ENCODE assay signal across 31 cellular contexts in the genomic region with DNA sequence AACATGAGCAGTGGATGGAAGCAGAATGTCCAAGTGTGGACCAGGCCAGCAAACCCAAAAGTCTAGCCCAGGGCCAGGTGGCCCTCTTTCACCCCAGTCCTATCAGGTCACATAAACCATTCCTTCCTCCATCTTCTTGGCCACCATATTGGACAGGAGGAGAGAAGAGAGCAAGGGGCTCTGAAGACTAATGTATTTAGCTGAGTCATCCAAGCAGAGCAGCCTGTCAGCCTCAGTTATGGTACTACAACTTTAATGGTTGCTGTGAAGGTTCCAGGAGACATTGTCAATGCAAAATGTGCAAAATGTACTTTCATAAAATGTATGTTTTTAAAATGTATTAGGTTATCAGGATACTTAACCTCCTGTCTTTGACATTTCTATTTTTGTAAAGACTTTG.
"Had no signal": no experiment of that assay in that cellular context is flagged by ENCODE, and none has a peak within 500 bp of the region (broad histone marks: within the 10 kb centered on the region; RNA-seq: fewer than 3 reads in every experiment).

No MANE protein-coding gene starts in this region.

- H2AFZ ChIP-seq: neural progenitor cell, parathyroid adenoma had no signal

- H3K4me2 ChIP-seq: neural progenitor cell, smooth muscle cell had no signal

- H3K79me2 ChIP-seq: parathyroid adenoma had no signal

- H3K36me3 Mint-ChIP-seq: naive B cell; natural killer cell treated with Interleukin-12 subunit alpha and Interleukin-12 subunit beta and Interleukin-15 and Interleukin-18, amount 100 ng/mL, for 72 hours; neural progenitor cell; stimulated activated naive B cell treated with anti-CD40 and anti-IgM and Interleukin-4, amounts not matched to agents 10 μg/mL and 1 μg/mL and 100 μg/mL, for 72 hours had no signal

- FAIRE-seq: urothelium cell line had no signal

- H3K36me3 ChIP-seq: neural progenitor cell, ovary, spleen, stomach, thoracic aorta, thyroid gland, tibial nerve, upper lobe of left lung, vagina had no signal

- H3K9ac ChIP-seq: neural progenitor cell, parathyroid adenoma had no signal

- H3K27me3 ChIP-seq: neural progenitor cell, ovary, spleen, stomach, thyroid gland, tibial nerve, upper lobe of left lung, vagina had no signal

- H3K27ac ChIP-seq: neural progenitor cell, ovary, parathyroid adenoma, psoas muscle, skin epidermis, spleen, stomach, thoracic aorta, thyroid gland, tibial nerve, upper lobe of left lung, vagina had no signal

- H3K27ac Mint-ChIP-seq: naive B cell; naive thymus-derived CD8-positive, alpha-beta T cell; natural killer cell treated with Interleukin-12 subunit alpha and Interleukin-12 subunit beta and Interleukin-15 and Interleukin-18, amount 100 ng/mL, for 72 hours; neural progenitor cell; progenitor cell of endocrine pancreas; stimulated activated naive B cell treated with anti-CD40 and anti-IgM and Interleukin-4, amounts not matched to agents 10 μg/mL and 1 μg/mL and 100 μg/mL, for 72 hours; stimulated activated naive CD8-positive, alpha-beta T cell treated with anti-CD3 and anti-CD28 coated beads, Interleukin-15, Interleukin-2, amounts not matched to agents 100 ng/mL and 50 ng/mL, for 24 hours had no signal

- H3K9me3 ChIP-seq: ovary, psoas muscle, thoracic aorta, thyroid gland, upper lobe of left lung, vagina had no signal

- ATAC-seq: naive thymus-derived CD8-positive, alpha-beta T cell; natural killer cell treated with Interleukin-12 subunit alpha and Interleukin-12 subunit beta and Interleukin-15 and Interleukin-18, amount 100 ng/mL, for 72 hours; psoas muscle; right cardiac atrium; sciatic nerve; stimulated activated naive B cell treated with anti-CD40 and anti-IgM and Interleukin-4, amounts not matched to agents 10 μg/mL and 1 μg/mL and 100 μg/mL, for 72 hours had no signal

- H3K4me3 Mint-ChIP-seq: naive B cell; naive thymus-derived CD8-positive, alpha-beta T cell; natural killer cell treated with Interleukin-12 subunit alpha and Interleukin-12 subunit beta and Interleukin-15 and Interleukin-18, amount 100 ng/mL, for 72 hours; neural progenitor cell; stimulated activated naive B cell treated with anti-CD40 and anti-IgM and Interleukin-4, amounts not matched to agents 10 μg/mL and 1 μg/mL and 100 μg/mL, for 72 hours; stimulated activated naive CD8-positive, alpha-beta T cell treated with anti-CD3 and anti-CD28 coated beads, Interleukin-15, Interleukin-2, amounts not matched to agents 100 ng/mL and 50 ng/mL, for 24 hours had no signal

- H3K27me3 Mint-ChIP-seq: natural killer cell treated with Interleukin-12 subunit alpha and Interleukin-12 subunit beta and Interleukin-15 and Interleukin-18, amount 100 ng/mL, for 72 hours; progenitor cell of endocrine pancreas; stimulated activated naive B cell treated with anti-CD40 and anti-IgM and Interleukin-4, amounts not matched to agents 10 μg/mL and 1 μg/mL and 100 μg/mL, for 72 hours; stimulated activated naive CD8-positive, alpha-beta T cell treated with anti-CD3 and anti-CD28 coated beads, Interleukin-15, Interleukin-2, amounts not matched to agents 100 ng/mL and 50 ng/mL, for 24 hours had no signal

- DNase-seq: naive B cell; naive thymus-derived CD8-positive, alpha-beta T cell; occipital lobe; ovary; posterior cingulate gyrus; psoas muscle; right cardiac atrium; spleen; stimulated activated CD4-positive, alpha-beta T cell treated with anti-CD3 and anti-CD28 coated beads, Interleukin-12 subunit alpha, Interleukin-12 subunit beta, amount 100 ng/mL, for 4 hours; stimulated activated CD4-positive, alpha-beta T cell treated with anti-CD3 and anti-CD28 coated beads, Interleukin-1b, Interleukin-23, amount 100 ng/mL, for 48 hours; stimulated activated CD4-positive, alpha-beta T cell treated with anti-CD3 and anti-CD28 coated beads, Interleukin-4, amount 100 ng/mL, for 1 hour; stimulated activated CD4-positive, alpha-beta T cell treated with anti-CD3 and anti-CD28 coated beads, Interleukin-4, amount 100 ng/mL, for 4 hours; stimulated activated CD8-positive, alpha-beta memory T cell treated with anti-CD3 and anti-CD28 coated beads, Interleukin-4, amount 100 ng/mL, for 48 hours; stimulated activated naive B cell treated with anti-CD40 and anti-IgM and Interleukin-4, amounts not matched to agents 10 μg/mL and 1 μg/mL and 100 μg/mL, for 72 hours; stimulated activated naive CD4-positive, alpha-beta T cell treated with Interleukin-2 at 50 U/mL for 16 hours; stomach; thyroid gland; trophoblast cell; upper lobe of left lung had no signal

- H3K4me1 Mint-ChIP-seq: naive B cell; naive thymus-derived CD8-positive, alpha-beta T cell; neural progenitor cell had no signal

- H3K4me3 ChIP-seq: neural progenitor cell, ovary, psoas muscle, skin epidermis, smooth muscle cell, spleen, stomach, thoracic aorta, thyroid gland, tibial nerve, upper lobe of left lung, vagina had no signal

- H3K4me1 ChIP-seq: neural progenitor cell, parathyroid adenoma, psoas muscle, spleen, stomach, thyroid gland, upper lobe of left lung, vagina had no signal
